Comparison of ENCODE assay signal across 8 cellular contexts in genomic region chr10:69438531-69439349, GRCh38. TPM values are rescaled to one million over a fixed set of nuclear protein-coding genes. Genes with fewer than 3 reads are reported as not detected.
DNase-seq lines count a peak whose midpoint lies in the region; ATAC-seq, FAIRE-seq and TF ChIP-seq lines count a peak whose summit lies in the region.

No MANE protein-coding gene starts in this region.

- TF ChIP-seq CTCF in foreskin keratinocyte (conservative IDR thresholded peaks at IDR 0.05) = peak; percentile 1

- no peaks in the 10 kb centered on the region for H3K9me3 ChIP-seq in GM23248 (ENCODE audit: low read depth)
- no peaks in the 10 kb centered on the region for H3K9me3 ChIP-seq in skeletal muscle satellite cell (replicated peaks; ENCODE audit: low read length)

- peaks cover 28% of the 10 kb centered on the region for H3F3A ChIP-seq in GM23248 (ENCODE audit: insufficient read depth)

- no peaks in the 10 kb centered on the region for H3K79me2 ChIP-seq in GM23248 (ENCODE audit: insufficient read depth)

- ATAC-seq in foreskin keratinocyte (peak; percentile 74), GM21825 (IDR thresholded peaks at IDR 0.05; ENCODE audit: unreplicated experiment) (no peak)

- H3K4me1 ChIP-seq in GM23248 (ENCODE audit: insufficient read depth) = peaks cover 27% of the 10 kb centered on the region
- peaks cover 20% of the 10 kb centered on the region for H3K4me1 ChIP-seq in foreskin keratinocyte
- peaks cover 30% of the 10 kb centered on the region for H3K4me1 ChIP-seq in skeletal muscle satellite cell (ENCODE audit: control insufficient read depth, insufficient read depth, low read length)

- H4K20me1 ChIP-seq in GM23248 (ENCODE audit: insufficient read depth) = no peaks in the 10 kb centered on the region

- in situ Hi-C loops in GM23248 (cut with MboI) = no loop called here

- H3K9me2 ChIP-seq in GM23248 (ENCODE audit: insufficient read depth) = no peaks in the 10 kb centered on the region

- H3K9ac ChIP-seq in GM23248 = peak overlapping the region; percentile 57
- peak overlapping the region; percentile 57 for H3K9ac ChIP-seq in skeletal muscle satellite cell (ENCODE audit: low read depth, low read length)

- H3K27ac ChIP-seq in GM23248 (peak overlapping the region; percentile 61), foreskin keratinocyte (peak overlapping the region; percentile 98)

- H3K36me3 ChIP-seq in GM23248 (ENCODE audit: low read depth) (no peaks in the 10 kb centered on the region), skeletal muscle satellite cell (ENCODE audit: insufficient read depth, low read length) (no peaks in the 10 kb centered on the region)

- H3K4me3 ChIP-seq in GM23248 = peak overlapping the region; percentile 33
- H3K4me3 ChIP-seq in skeletal muscle satellite cell (ENCODE audit: low read length) = peak overlapping the region; percentile 3

- no peak for FAIRE-seq in urothelium cell line (lab: Jason Lieb, UNC)

- H2AFZ ChIP-seq in GM23248 = peak overlapping the region; percentile 67

- H3K4me2 ChIP-seq in GM23248 (ENCODE audit: unreplicated experiment) (peak overlapping the region; percentile 73), skeletal muscle satellite cell (ENCODE audit: low read length) (peak overlapping the region; percentile 66)

- WGBS in GM23248 (ENCODE audit: low coverage in 1 of 2, low lambda C conversion rate in 2 of 2, missing lambda C conversion rate in 2 of 2), 2 experiments = 20 to 25% methylated on average over 10 of the region's 10 CpGs

- peak; percentile 83 for DNase-seq in GM23248
- peak; percentile 80 for DNase-seq in RPMI7951 (ENCODE audit: low read depth)
- peak; percentile 86 to 92 for DNase-seq in foreskin keratinocyte
- no peak for DNase-seq in nucleus accumbens (lab: John Stamatoyannopoulos, UW)
- no peak for DNase-seq in urothelium cell line (ENCODE audit: low spot score)
- DNase-seq in SHP77 treated with DMSO at 0.1 percent for 48 hours (lab: John Stamatoyannopoulos, UW) = no peak

- H3K27me3 ChIP-seq in GM23248 (replicated peaks; ENCODE audit: insufficient read depth) (no peaks in the 10 kb centered on the region), foreskin keratinocyte (no peaks in the 10 kb centered on the region), skeletal muscle satellite cell (ENCODE audit: control insufficient read depth, insufficient read depth, low read length) (no peaks in the 10 kb centered on the region)

RNA-seq across cellular contexts. Expression of gene TSPAN15, which starts 12.5 kb away (rescaled TPM):
- total RNA-seq in GM23248 (2014; rRNA removed; shearing (Covaris generic)) = not detected in 2 replicates
- polyA plus RNA-seq in GM23248 (2016; fragmentation: Nextera tagmentation; extraction: Ambion mirVana) (0.29 and 0.34 TPM in 2 replicates), foreskin keratinocyte (8.6 and 10.7 TPM in 2 replicates)
- 23.1 and 29.2 TPM in 2 replicates for total RNA-seq in RPMI7951 (2014; rRNA removed; shearing (Covaris generic))
- 7.3 and 8.9 TPM in 2 replicates for total RNA-seq in foreskin keratinocyte
- total RNA-seq in skeletal muscle satellite cell (2012; rRNA removed) = 0.22 and 0.25 TPM in 2 replicates

RNA-seq across cellular contexts. Expression of gene TACR2, which starts 22.0 kb away (rescaled TPM):
- total RNA-seq in GM23248 (2014; rRNA removed; shearing (Covaris generic)) = 0.54 TPM in 1 of 2 replicates, not detected in the other
- 0.24 and 0.25 TPM in 2 replicates for polyA plus RNA-seq in GM23248 (2016; fragmentation: Nextera tagmentation; extraction: Ambion mirVana)
- total RNA-seq in RPMI7951 (2014; rRNA removed; shearing (Covaris generic)) = 0.10 and 0.36 TPM in 2 replicates
- not detected in 2 replicates for total RNA-seq in foreskin keratinocyte
- 0.03 TPM in 1 of 2 replicates, not detected in the other for polyA plus RNA-seq in foreskin keratinocyte
- 0.44 TPM in 1 of 2 replicates, not detected in the other for total RNA-seq in skeletal muscle satellite cell (2012; rRNA removed)

Comparison
In these comparisons a context has a peak if more than half of its experiments do, and no peak if none do; other contexts are left out.
1. DNase-seq: peak in GM23248 (single experiment), RPMI7951 (single experiment) and foreskin keratinocyte (2 of 2); none in nucleus accumbens (0 of 56), urothelium cell line (single experiment) and SHP77 treated with DMSO at 0.1 percent for 48 hours (single experiment).